In the genomic region with DNA sequence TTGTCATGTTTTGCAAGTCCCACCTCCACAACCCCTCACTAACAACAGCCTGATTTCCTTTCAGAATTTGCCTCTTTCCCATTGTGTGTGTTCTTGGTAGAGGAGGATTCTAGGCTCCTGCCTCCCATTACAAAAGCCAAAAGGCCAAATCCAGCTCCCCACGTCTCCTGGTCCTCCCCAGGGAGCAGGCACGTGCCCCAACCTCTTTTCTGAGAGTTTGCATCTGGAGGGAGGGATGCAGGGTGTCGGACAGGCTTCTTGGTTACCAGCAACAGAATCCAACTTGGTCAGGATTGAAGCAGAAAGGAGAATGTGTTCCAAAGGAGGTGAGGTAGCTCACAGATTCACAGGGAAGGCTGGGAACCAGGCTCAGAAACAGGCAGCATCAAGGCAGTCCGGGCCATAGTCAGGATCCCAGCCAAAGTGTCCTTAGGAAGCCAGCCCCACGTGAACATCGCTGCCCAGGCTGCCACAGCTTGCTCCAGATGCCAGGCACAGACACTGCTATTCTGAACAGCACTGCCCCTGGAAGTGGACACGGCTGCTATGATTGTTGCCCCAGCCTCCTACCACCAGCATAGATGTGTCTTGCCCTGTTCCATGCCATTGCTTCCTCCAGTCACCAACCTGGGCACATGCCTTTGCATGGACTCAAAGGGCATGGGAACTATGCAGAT, we compare ENCODE assay signal across 14 cellular contexts.
A peak's percentile ranks its signal among the peaks of the same experiment; 100 is the strongest.
DNase-seq lines count a peak whose midpoint lies in the region; ATAC-seq and TF ChIP-seq lines count a peak whose summit lies in the region.
"Had no signal": no experiment of that assay in that cellular context is flagged by ENCODE, and none has a peak within 500 bp of the region (broad histone marks: within the 10 kb centered on the region; RNA-seq: fewer than 3 reads in every experiment).

No MANE protein-coding gene starts in this region.

- intact Hi-C loops in heart right ventricle (cut with DNase I) (loop anchor here in 3 of 10 donors (5.0 to 10.0 kb wide), 2 partner anchors 260 to 263 kb away; a partner anchor contains a TSS), aorta (cut with DNase I) (no loop called here)

- DNase-seq in heart right ventricle (peak; percentile 49 to 57), osteocyte (ENCODE audit: extremely low spot score, unreplicated experiment) (no peak), aorta (no peak), A172 (ENCODE audit: low spot score) (no peak)
- DNase-seq: immature natural killer cell; NCI-H1436; stimulated activated naive CD4-positive, alpha-beta T cell had no signal

- H3K4me1 ChIP-seq in heart right ventricle (peaks cover 20 to 71% (median 46%) of the 10 kb centered on the region in 9 donors), aorta (ENCODE audit: control insufficient read depth in 1 of 2, insufficient read depth in 2 of 2, low read length in 2 of 2) (peaks cover 0 to 6% of the 10 kb centered on the region in 2 donors)
- H3K4me1 ChIP-seq: HAP-1 had no signal

- H3K27me3 ChIP-seq in heart right ventricle (no peaks in the 10 kb centered on the region), aorta (ENCODE audit: control insufficient read depth in 1 of 2, insufficient read depth in 2 of 2, low read length in 1 of 2) (no peaks in the 10 kb centered on the region)

- H3K36me3 ChIP-seq in heart right ventricle (no peaks in the 10 kb centered on the region), aorta (ENCODE audit: control insufficient read depth in 1 of 2, insufficient read depth in 2 of 2, low read length in 1 of 2) (no peaks in the 10 kb centered on the region)
- H3K36me3 ChIP-seq: HAP-1 had no signal

- no peak for TF ChIP-seq CTCF in VCaP (conservative IDR thresholded peaks at IDR 0.05)
- no peak for TF ChIP-seq CTCF in heart right ventricle (IDR thresholded peaks at IDR 0.05)
- no peak for TF ChIP-seq CTCF in osteocyte (IDR thresholded peaks at IDR 0.05)

- peaks cover 64% of the 10 kb centered on the region for H3K4me1 Mint-ChIP-seq in osteocyte (ENCODE audit: unreplicated experiment)
- H3K4me1 Mint-ChIP-seq: central memory CD8-positive, alpha-beta T cell; immature natural killer cell had no signal

- no peak overlapping the region for H3K4me3 Mint-ChIP-seq in osteocyte (ENCODE audit: unreplicated experiment)
- H3K4me3 Mint-ChIP-seq: activated T-helper 1 cell treated with anti-CD3 and anti-CD28 coated beads, Interleukin-12 subunit alpha, Interleukin-12 subunit beta, Interleukin-2, Interleukin-4 antibody, amounts not matched to agents 30 ng/mL and 10 ng/mL and 1 ng/mL, durations not matched to agents 14 hours and 24 hours and 36 hours; central memory CD8-positive, alpha-beta T cell; immature natural killer cell had no signal

- WGBS in heart right ventricle, 2 donors = 50 to 56% methylated on average over 7 of the region's 7 CpGs
- 9 to 13% methylated on average over 7 of the region's 7 CpGs for WGBS in aorta, 2 donors

- ATAC-seq in heart right ventricle (peak; percentile 21 to 74 (median 48)), aorta (ENCODE audit: low FRiP score) (peak; percentile 60), HG02981 (IDR thresholded peaks at IDR 0.05; ENCODE audit: unreplicated experiment) (no peak), GM18519 (IDR thresholded peaks at IDR 0.05; ENCODE audit: low FRiP score, unreplicated experiment) (no peak)
- ATAC-seq: esophagus mucosa had no signal

- peaks cover 6% of the 10 kb centered on the region for H3K27me3 Mint-ChIP-seq in osteocyte (ENCODE audit: unreplicated experiment)

- H3K27ac ChIP-seq in VCaP (peak overlapping the region; percentile 65), heart right ventricle (peak overlapping the region in 9 of 10 donors; percentile 25 to 89 (median 74)), aorta (ENCODE audit: low read depth in 1 of 2, low read length in 2 of 2) (peak overlapping the region in 1 of 2 donors; percentile 68)

- H3K9me3 ChIP-seq in heart right ventricle = no peaks in the 10 kb centered on the region
- H3K9me3 ChIP-seq in aorta (ENCODE audit: control insufficient read depth, low read length) = no peaks in the 10 kb centered on the region
- H3K9me3 ChIP-seq: HAP-1 had no signal

- peak overlapping the region; percentile 92 for H3K27ac Mint-ChIP-seq in osteocyte (ENCODE audit: unreplicated experiment)
- H3K27ac Mint-ChIP-seq: activated T-helper 1 cell treated with anti-CD3 and anti-CD28 coated beads, Interleukin-12 subunit alpha, Interleukin-12 subunit beta, Interleukin-2, Interleukin-4 antibody, amounts not matched to agents 30 ng/mL and 10 ng/mL and 1 ng/mL, durations not matched to agents 14 hours and 24 hours and 36 hours had no signal

- no peaks in the 10 kb centered on the region for H3K9me3 Mint-ChIP-seq in osteocyte (ENCODE audit: unreplicated experiment)
- H3K9me3 Mint-ChIP-seq: activated T-helper 1 cell treated with anti-CD3 and anti-CD28 coated beads, Interleukin-12 subunit alpha, Interleukin-12 subunit beta, Interleukin-2, Interleukin-4 antibody, amounts not matched to agents 30 ng/mL and 10 ng/mL and 1 ng/mL, durations not matched to agents 14 hours and 24 hours and 36 hours; central memory CD8-positive, alpha-beta T cell; immature natural killer cell had no signal

- no peaks in the 10 kb centered on the region for H3K36me3 Mint-ChIP-seq in osteocyte (ENCODE audit: unreplicated experiment)
- H3K36me3 Mint-ChIP-seq: immature natural killer cell had no signal

- no peak overlapping the region for H3K4me3 ChIP-seq in heart right ventricle
- no peak overlapping the region for H3K4me3 ChIP-seq in aorta (ENCODE audit: low read length in 2 of 2)
- H3K4me3 ChIP-seq: HAP-1 had no signal

Comparison
In these comparisons a context has a peak if more than half of its experiments do, and no peak if none do; other contexts are left out.
1. ATAC-seq: peak in heart right ventricle (8 of 8) and aorta (single experiment); none in HG02981 (single experiment) and GM18519 (single experiment).
2. DNase-seq: peak in heart right ventricle (2 of 2); none in osteocyte (single experiment), aorta (0 of 2) and A172 (single experiment).